In genomic region chr17:71011389-71011788, GRCh38 we compare ENCODE assay signal across 23 cellular contexts.
"Had no signal": no experiment of that assay in that cellular context is flagged by ENCODE, and none has a peak within 500 bp of the region (broad histone marks: within the 10 kb centered on the region; RNA-seq: fewer than 3 reads in every experiment).

No MANE protein-coding gene starts in this region.

- H3K27me3 Mint-ChIP-seq: dendritic cell treated with granulocyte-macrophage colony-stimulating factor and Interleukin-4, amounts not matched to agents 40 ng/mL and 50 ng/mL, for 4 days; effector memory CD8-positive, alpha-beta T cell; natural killer cell treated with Interleukin-12 subunit alpha and Interleukin-12 subunit beta and Interleukin-15 and Interleukin-18, amount 100 ng/mL, for 72 hours had no signal

- H3K36me3 Mint-ChIP-seq: natural killer cell treated with Interleukin-12 subunit alpha and Interleukin-12 subunit beta and Interleukin-15 and Interleukin-18, amount 100 ng/mL, for 72 hours; neural progenitor cell had no signal

- H3K36me3 ChIP-seq: esophagus muscularis mucosa, neural progenitor cell, ovary, right atrium auricular region, stomach, thoracic aorta, transverse colon had no signal

- H3K4me1 Mint-ChIP-seq: neural progenitor cell had no signal

- DNase-seq: effector memory CD8-positive, alpha-beta T cell; foreskin fibroblast; kidney; left cardiac atrium; left ventricle myocardium superior; mesenchymal stem cell; midbrain; nucleus accumbens; ovary; small intestine; stimulated activated CD4-positive, alpha-beta T cell treated with anti-CD3 and anti-CD28 coated beads, Interleukin-12 subunit alpha, Interleukin-12 subunit beta, amount 100 ng/mL, for 4 hours; stimulated activated naive CD4-positive, alpha-beta T cell; stomach; substantia nigra; transverse colon had no signal

- H3K4me3 Mint-ChIP-seq: dendritic cell treated with granulocyte-macrophage colony-stimulating factor and Interleukin-4, amounts not matched to agents 40 ng/mL and 50 ng/mL, for 4 days; effector memory CD8-positive, alpha-beta T cell; natural killer cell treated with Interleukin-12 subunit alpha and Interleukin-12 subunit beta and Interleukin-15 and Interleukin-18, amount 100 ng/mL, for 72 hours; neural progenitor cell had no signal

- H3K4me1 ChIP-seq: esophagus muscularis mucosa, neural progenitor cell, right atrium auricular region, stomach, transverse colon had no signal

- H3K4me3 ChIP-seq: esophagus muscularis mucosa, hepatocyte, lung, neural progenitor cell, ovary, right atrium auricular region, stomach, thoracic aorta, transverse colon had no signal

- ATAC-seq: effector memory CD8-positive, alpha-beta T cell; left cardiac atrium; left ventricle myocardium superior; natural killer cell treated with Interleukin-12 subunit alpha and Interleukin-12 subunit beta and Interleukin-15 and Interleukin-18, amount 100 ng/mL, for 72 hours had no signal

- H3K9me3 ChIP-seq: esophagus muscularis mucosa, ovary, right atrium auricular region, stomach, thoracic aorta, transverse colon had no signal

- H3K27me3 ChIP-seq: esophagus muscularis mucosa, hepatocyte, neural progenitor cell, ovary, right atrium auricular region, stomach, transverse colon had no signal

- H3K27ac Mint-ChIP-seq: dendritic cell treated with granulocyte-macrophage colony-stimulating factor and Interleukin-4, amounts not matched to agents 40 ng/mL and 50 ng/mL, for 4 days; effector memory CD8-positive, alpha-beta T cell; natural killer cell treated with Interleukin-12 subunit alpha and Interleukin-12 subunit beta and Interleukin-15 and Interleukin-18, amount 100 ng/mL, for 72 hours; neural progenitor cell had no signal
